20 cellular contexts compared by ENCODE assay signal in genomic region chr20:63937596-63937995, GRCh38.
"Had no signal": no experiment of that assay in that cellular context is flagged by ENCODE, and none has a peak within 500 bp of the region (broad histone marks: within the 10 kb centered on the region; RNA-seq: fewer than 3 reads in every experiment).

No MANE protein-coding gene starts in this region.

- H3K9me3 Mint-ChIP-seq: activated B cell treated with CpG ODN at 0.5 μM for 24 hours; activated CD4-positive, alpha-beta T cell treated with anti-CD3 and anti-CD28 coated beads, Interleukin-2, amount 10 ng/mL, durations not matched to agents 24 days and 14 days; stimulated activated naive CD8-positive, alpha-beta T cell treated with anti-CD3 and anti-CD28 coated beads, Interleukin-15, amount 100 ng/mL, for 72 hours had no signal

- DNase-seq: activated B cell treated with CpG ODN at 0.5 μM for 24 hours; activated CD4-positive, alpha-beta T cell treated with anti-CD3 and anti-CD28 coated beads, Interleukin-2, amount 10 ng/mL, durations not matched to agents 24 days and 14 days; activated CD8-positive, alpha-beta memory T cell treated with anti-CD3 and anti-CD28 coated beads for 24 hours; activated naive CD4-positive, alpha-beta T cell treated with anti-CD3 and anti-CD28 coated beads, Interleukin-2, amount 50 U/mL, for 16 hours; brain microvascular endothelial cell; cerebellar nuclear complex; dermis blood vessel endothelial cell; foreskin fibroblast; head of caudate nucleus; left cardiac atrium; mammary epithelial cell; naive thymus-derived CD8-positive, alpha-beta T cell; occipital lobe; stimulated activated CD4-positive, alpha-beta T cell treated with anti-CD3 and anti-CD28 coated beads, Interleukin-2, amount 100 ng/mL, for 48 hours; stimulated activated naive CD8-positive, alpha-beta T cell treated with anti-CD3 and anti-CD28 coated beads, Interleukin-15, amount 100 ng/mL, for 72 hours; testis; upper lobe of right lung had no signal

- H3K27ac ChIP-seq: adrenal gland, brain microvascular endothelial cell, sigmoid colon, testis, upper lobe of right lung had no signal

- H3K4me3 ChIP-seq: adrenal gland, sigmoid colon, upper lobe of right lung had no signal

- H3K9me3 ChIP-seq: adrenal gland, sigmoid colon, testis, upper lobe of right lung had no signal

- ATAC-seq: esophagus mucosa; left cardiac atrium; naive thymus-derived CD8-positive, alpha-beta T cell; stimulated activated naive CD8-positive, alpha-beta T cell treated with anti-CD3 and anti-CD28 coated beads, Interleukin-15, amount 100 ng/mL, for 72 hours; upper lobe of right lung had no signal

- H3K4me1 ChIP-seq: adrenal gland, testis had no signal

- H3K4me3 Mint-ChIP-seq: activated B cell treated with CpG ODN at 0.5 μM for 24 hours; activated CD4-positive, alpha-beta T cell treated with anti-CD3 and anti-CD28 coated beads, Interleukin-2, amount 10 ng/mL, durations not matched to agents 24 days and 14 days; naive thymus-derived CD8-positive, alpha-beta T cell; stimulated activated naive CD8-positive, alpha-beta T cell treated with anti-CD3 and anti-CD28 coated beads, Interleukin-15, amount 100 ng/mL, for 72 hours had no signal

- H3K27me3 Mint-ChIP-seq: activated B cell treated with CpG ODN at 0.5 μM for 24 hours; activated CD4-positive, alpha-beta T cell treated with anti-CD3 and anti-CD28 coated beads, Interleukin-2, amount 10 ng/mL, durations not matched to agents 24 days and 14 days; naive thymus-derived CD8-positive, alpha-beta T cell; stimulated activated naive CD8-positive, alpha-beta T cell treated with anti-CD3 and anti-CD28 coated beads, Interleukin-15, amount 100 ng/mL, for 72 hours had no signal

- H3K27me3 ChIP-seq: adrenal gland, brain microvascular endothelial cell, sigmoid colon, testis, upper lobe of right lung had no signal

- H3K27ac Mint-ChIP-seq: activated B cell treated with CpG ODN at 0.5 μM for 24 hours; activated CD4-positive, alpha-beta T cell treated with anti-CD3 and anti-CD28 coated beads, Interleukin-2, amount 10 ng/mL, durations not matched to agents 24 days and 14 days had no signal
